ENCODE assay signal across 1 cellular context in genomic region chr17:55584055-55584685, GRCh38.
TF ChIP-seq lines count a peak whose summit lies in the region.

No MANE protein-coding gene starts in this region.

TF ChIP-seq in GM23338, 12 proteins besides CTCF, POLR2A, EP300 and RAD21 (continued from another document):
- no peak for TF ChIP-seq ZNF462 (CRISPR knock-in tag; IDR thresholded peaks at IDR 0.05)
- TF ChIP-seq EZH2phosphoT487 (IDR thresholded peaks at IDR 0.05; ENCODE audit: unreplicated experiment) = no peak
- no peak for TF ChIP-seq EZH2 (IDR thresholded peaks at IDR 0.05; ENCODE audit: low read depth, unreplicated experiment)
